In the genomic region with DNA sequence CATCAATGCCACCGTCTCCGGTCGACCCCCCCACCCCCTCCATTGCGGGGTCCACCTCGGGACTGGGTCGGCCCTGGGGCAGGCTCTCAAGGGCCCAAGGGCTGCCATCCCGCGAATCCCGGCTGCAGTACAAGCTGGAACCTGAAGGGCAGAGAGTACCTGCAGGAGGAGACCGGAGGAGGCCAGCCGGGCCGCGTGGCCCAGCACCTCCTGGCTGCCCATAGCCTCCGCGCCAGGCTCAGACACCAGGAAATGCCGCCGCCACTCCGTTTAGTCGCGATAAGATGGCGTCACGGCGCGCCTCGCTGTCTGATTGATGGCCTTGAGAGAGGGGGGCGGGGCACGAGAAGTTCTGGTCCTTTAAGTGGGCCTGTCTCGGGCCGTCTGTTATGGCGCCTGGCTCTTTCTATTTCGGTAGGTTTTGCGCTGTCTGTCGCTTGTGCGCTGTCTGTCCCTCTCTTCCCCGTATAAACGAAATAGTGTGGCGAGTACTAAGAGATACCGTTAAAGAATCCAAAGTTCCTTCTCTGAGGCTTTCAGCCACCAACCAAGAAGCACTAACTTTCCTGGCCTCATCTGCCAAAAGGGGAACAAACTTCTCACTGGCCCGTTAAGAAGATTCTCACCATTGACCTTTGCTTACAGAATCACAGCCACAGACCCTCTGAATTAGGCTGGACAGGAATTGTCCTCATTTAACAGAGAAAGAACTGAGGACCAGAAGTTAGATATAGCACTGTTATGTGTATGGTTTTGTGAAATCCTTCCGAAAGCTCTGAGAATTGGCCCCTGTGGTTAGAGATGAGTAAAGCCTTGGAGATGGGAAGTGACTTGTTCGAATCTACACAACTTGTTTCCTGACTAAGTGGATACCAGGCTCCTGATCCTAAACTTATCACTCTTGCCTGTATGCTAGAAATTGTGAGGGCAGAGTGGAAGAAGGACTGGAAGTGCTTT, we compare ENCODE assay signal across 1 cellular context.
TF ChIP-seq lines count a peak whose summit lies in the region.

RFT1 (minus strand) TSS at position 257 of the 957 bp plus-strand sequence; CDS start at position 222, 35 bp downstream.

TF ChIP-seq in HepG2, 621 proteins besides CTCF, POLR2A, EP300 and RAD21 (continued from another document):
- TF ChIP-seq ZNF10 (CRISPR knock-in tag; IDR thresholded peaks at IDR 0.05; ENCODE audit: borderline replicate concordance, low read depth): no peak
- no peak for TF ChIP-seq PRPF4 (IDR thresholded peaks at IDR 0.05; ENCODE audit: low read depth, low read length, poor library complexity, severe bottlenecking)
- peak; percentile 37; the same call in 1 of the 2 replicates for TF ChIP-seq ZNF292 (CRISPR knock-in tag; IDR thresholded peaks at IDR 0.05; ENCODE audit: borderline replicate concordance, low read depth)
- TF ChIP-seq ZNF230 (CRISPR knock-in tag; IDR thresholded peaks at IDR 0.05): peak; percentile 82; the same call in 1 of the 2 replicates
- TF ChIP-seq HIVEP1 (CRISPR knock-in tag; IDR thresholded peaks at IDR 0.05): peak; percentile 59
- TF ChIP-seq KLF13 (CRISPR knock-in tag; IDR thresholded peaks at IDR 0.05): no peak
- TF ChIP-seq, protein P1, sequence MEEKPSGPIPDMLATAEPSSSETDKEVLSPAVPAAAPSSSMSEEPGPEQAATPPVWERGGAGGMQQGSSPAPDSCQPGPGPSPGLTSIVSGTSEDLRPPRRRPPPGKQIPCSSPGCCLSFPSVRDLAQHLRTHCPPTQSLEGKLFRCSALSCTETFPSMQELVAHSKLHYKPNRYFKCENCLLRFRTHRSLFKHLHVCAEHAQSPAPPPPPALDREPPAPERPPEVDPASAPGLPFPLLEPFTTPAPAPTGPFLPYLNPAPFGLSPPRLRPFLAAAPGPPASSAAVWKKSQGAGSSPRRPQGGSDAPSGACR (CRISPR knock-in tag; IDR thresholded peaks at IDR 0.05): peak; percentile 77; the same call in 1 of the 2 replicates
- 0 out of 2 replicates have a peak, but pooled peaks have one; percentile 23 for TF ChIP-seq MEF2D (CRISPR knock-in tag; IDR thresholded peaks at IDR 0.05)
- TF ChIP-seq KDM3A (CRISPR knock-in tag; IDR thresholded peaks at IDR 0.05; ENCODE audit: low read depth): peak; percentile 71
- peak; percentile 67; the same call in 1 of the 2 replicates for TF ChIP-seq ZNF770 (CRISPR knock-in tag; IDR thresholded peaks at IDR 0.05)
- peak; percentile 53; the same call in 1 of the 2 replicates for TF ChIP-seq ZNF598 (CRISPR knock-in tag; IDR thresholded peaks at IDR 0.05; ENCODE audit: borderline replicate concordance)
- TF ChIP-seq ZNF788 (CRISPR knock-in tag; IDR thresholded peaks at IDR 0.05; ENCODE audit: borderline replicate concordance): peak; percentile 67; the same call in 1 of the 2 replicates
- TF ChIP-seq ZNF430 (CRISPR knock-in tag; IDR thresholded peaks at IDR 0.05): peak; percentile 82; the same call in 1 of the 2 replicates
- no peak for TF ChIP-seq ZFP36 (IDR thresholded peaks at IDR 0.05; ENCODE audit: borderline replicate concordance, low read depth, low read length, partially characterized antibody)
- TF ChIP-seq SMAD1 (CRISPR knock-in tag; IDR thresholded peaks at IDR 0.05; ENCODE audit: borderline replicate concordance, low read depth): peak; percentile 52; the same call in 1 of the 2 replicates
- 0 out of 2 replicates have a peak, but pooled peaks have one; percentile 77 for TF ChIP-seq ZBTB3 (CRISPR knock-in tag; IDR thresholded peaks at IDR 0.05; ENCODE audit: borderline replicate concordance, low read depth)
- no peak for TF ChIP-seq ZNF724P (CRISPR knock-in tag; IDR thresholded peaks at IDR 0.05; ENCODE audit: borderline replicate concordance)
- peak; percentile 45; the same call in 1 of the 2 replicates for TF ChIP-seq AHDC1 (CRISPR knock-in tag; IDR thresholded peaks at IDR 0.05; ENCODE audit: borderline replicate concordance)
- peak; percentile 82 for TF ChIP-seq NFYB (CRISPR knock-in tag; IDR thresholded peaks at IDR 0.05)
- 0 out of 2 replicates have a peak, but pooled peaks have one; percentile 35 for TF ChIP-seq ZNF678 (CRISPR knock-in tag; IDR thresholded peaks at IDR 0.05)
- 0 out of 2 replicates have a peak, but pooled peaks have one; percentile 37 for TF ChIP-seq MTF2 (CRISPR knock-in tag; IDR thresholded peaks at IDR 0.05; ENCODE audit: borderline replicate concordance)
- TF ChIP-seq ZSCAN30 (CRISPR knock-in tag; IDR thresholded peaks at IDR 0.05): peak; percentile 82; the same call in 1 of the 2 replicates
- no peak; the same call in 1 of the 2 replicates for TF ChIP-seq ZNF331 (CRISPR knock-in tag; IDR thresholded peaks at IDR 0.05)
- peak; percentile 96 for TF ChIP-seq ZFX (CRISPR knock-in tag; IDR thresholded peaks at IDR 0.05; ENCODE audit: low read depth)
- TF ChIP-seq CHD4 (IDR thresholded peaks at IDR 0.05; ENCODE audit: borderline replicate concordance, low read length): no peak
- TF ChIP-seq PAX8 (CRISPR knock-in tag; IDR thresholded peaks at IDR 0.05; ENCODE audit: borderline replicate concordance): 0 out of 2 replicates have a peak, but pooled peaks have one; percentile 50
- peak; percentile 96 for TF ChIP-seq POLR2G (IDR thresholded peaks at IDR 0.05; ENCODE audit: low read depth, low read length)
- peak; percentile 52 for TF ChIP-seq TBL1XR1 (IDR thresholded peaks at IDR 0.05; ENCODE audit: borderline replicate concordance, low read length, partially characterized antibody)
- 0 out of 2 replicates have a peak, but pooled peaks have one; percentile 52 for TF ChIP-seq PCBP1 (IDR thresholded peaks at IDR 0.05; ENCODE audit: borderline replicate concordance, low read depth, low read length)
- TF ChIP-seq YEATS2 (CRISPR knock-in tag; IDR thresholded peaks at IDR 0.05; ENCODE audit: borderline replicate concordance): peak; percentile 84; the same call in 1 of the 2 replicates
- no peak for TF ChIP-seq SCMH1 (CRISPR knock-in tag; IDR thresholded peaks at IDR 0.05; ENCODE audit: borderline replicate concordance)
- no peak for TF ChIP-seq ZNF44 (CRISPR knock-in tag; IDR thresholded peaks at IDR 0.05)
- TF ChIP-seq ZNF225 (CRISPR knock-in tag; IDR thresholded peaks at IDR 0.05): no peak
- TF ChIP-seq KDM2A (CRISPR knock-in tag; IDR thresholded peaks at IDR 0.05; ENCODE audit: borderline replicate concordance, low read depth): peak; percentile 87
- TF ChIP-seq NCOA2 (CRISPR knock-in tag; IDR thresholded peaks at IDR 0.05): peak; percentile 45; the same call in 1 of the 2 replicates
- peak; percentile 55; the same call in 1 of the 2 replicates for TF ChIP-seq NAIF1 (CRISPR knock-in tag; IDR thresholded peaks at IDR 0.05; ENCODE audit: borderline replicate concordance)
- TF ChIP-seq, protein P2, sequence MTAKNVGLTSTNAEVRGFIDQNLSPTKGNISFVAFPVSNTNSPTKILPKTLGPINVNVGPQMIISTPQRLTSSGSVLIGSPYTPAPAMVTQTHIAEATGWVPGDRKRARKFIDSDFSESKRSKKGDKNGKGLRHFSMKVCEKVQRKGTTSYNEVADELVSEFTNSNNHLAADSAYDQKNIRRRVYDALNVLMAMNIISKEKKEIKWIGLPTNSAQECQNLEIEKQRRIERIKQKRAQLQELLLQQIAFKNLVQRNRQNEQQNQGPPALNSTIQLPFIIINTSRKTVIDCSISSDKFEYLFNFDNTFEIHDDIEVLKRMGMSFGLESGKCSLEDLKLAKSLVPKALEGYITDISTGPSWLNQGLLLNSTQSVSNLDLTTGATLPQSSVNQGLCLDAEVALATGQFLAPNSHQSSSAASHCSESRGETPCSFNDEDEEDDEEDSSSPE (CRISPR knock-in tag; IDR thresholded peaks at IDR 0.05): peak; percentile 82
- no peak for TF ChIP-seq GABPA (IDR thresholded peaks at IDR 0.05; ENCODE audit: low read depth, low read length)
- peak; percentile 73 for TF ChIP-seq GABPA (CRISPR knock-in tag; IDR thresholded peaks at IDR 0.05; ENCODE audit: low read depth)
- TF ChIP-seq ZNF615 (CRISPR knock-in tag; IDR thresholded peaks at IDR 0.05; ENCODE audit: borderline replicate concordance): peak; percentile 76; the same call in 1 of the 2 replicates
- TF ChIP-seq ZNF33B (CRISPR knock-in tag; IDR thresholded peaks at IDR 0.05): peak; percentile 31; the same call in 1 of the 2 replicates
- TF ChIP-seq TARDBP (CRISPR knock-in tag; IDR thresholded peaks at IDR 0.05): peak; percentile 75; the same call in 1 of the 2 replicates
- peak; percentile 93 for TF ChIP-seq PHF8 (CRISPR knock-in tag; IDR thresholded peaks at IDR 0.05)
